In genomic region chr4:184879251-184879650, GRCh38 we compare ENCODE assay signal across 3 cellular contexts.
"Had no signal": no experiment of that assay in that cellular context is flagged by ENCODE, and none has a peak within 500 bp of the region (broad histone marks: within the 10 kb centered on the region; RNA-seq: fewer than 3 reads in every experiment).

No MANE protein-coding gene starts in this region.

- H3K4me3 ChIP-seq: GM12878 had no signal

- ATAC-seq: GM12878 had no signal

- DNase-seq: GDM1, GF-D8 had no signal
